ENCODE assay signal across 8 cellular contexts in the genomic region with DNA sequence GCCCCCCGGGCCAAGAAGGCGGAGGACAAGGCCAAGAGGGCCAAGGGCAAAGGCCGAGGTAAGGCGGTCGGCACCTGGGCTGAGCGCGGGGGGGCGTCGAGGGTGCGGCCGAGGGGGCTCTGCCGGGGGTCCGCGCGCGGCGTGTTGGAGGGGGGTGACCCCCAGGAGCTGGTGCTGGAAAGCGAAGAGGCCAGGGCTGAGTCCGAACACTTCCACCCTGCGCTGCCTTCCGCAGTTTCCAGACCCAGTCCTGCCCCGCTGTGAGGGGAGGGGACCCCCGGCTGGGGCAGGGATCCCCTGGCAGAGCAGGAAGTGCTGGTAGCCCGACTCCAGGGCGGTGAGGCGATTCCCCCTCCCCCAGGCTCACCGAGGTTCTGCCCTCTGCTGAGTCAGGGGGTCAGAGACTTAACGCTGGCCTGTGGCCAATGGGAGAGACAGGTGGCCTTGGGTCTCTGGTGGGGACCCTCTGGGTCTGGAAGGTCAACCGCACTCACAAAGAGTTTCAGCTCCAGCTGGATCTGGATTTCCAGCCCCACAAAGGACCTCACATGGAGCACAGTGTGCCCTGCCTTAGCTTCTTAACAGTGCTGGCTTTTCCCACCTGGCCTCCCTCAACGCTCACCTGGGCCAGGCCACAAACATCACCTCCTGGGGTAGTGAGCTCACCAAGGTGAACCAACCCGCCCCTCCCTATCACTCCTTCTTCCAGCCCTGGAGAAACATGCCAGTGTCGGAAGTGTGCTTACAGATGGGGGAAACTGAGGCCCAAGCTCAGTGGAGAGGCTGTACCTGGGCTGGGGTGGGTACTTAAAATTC. TPM values are rescaled to one million over a fixed set of nuclear protein-coding genes. Genes with fewer than 3 reads are reported as not detected.
A peak's percentile ranks its signal among the peaks of the same experiment; 100 is the strongest.
DNase-seq lines count a peak whose midpoint lies in the region; ATAC-seq and TF ChIP-seq lines count a peak whose summit lies in the region.

No MANE protein-coding gene starts in this region.

- 8 to 9% methylated on average over 24 to 28 of the region's 32 CpGs for WGBS in mesodermal cell (ENCODE audit: insufficient coverage in 2 of 2), 2 experiments

- H3K4me3 Mint-ChIP-seq in IgD-negative memory B cell: peak overlapping the region in 3 of 4 donors; percentile 8 to 83 (median 44)

- CTCF ChIA-PET in AG04449 (lab: Yijun Ruan, JAX): interaction anchor here (0.5 to 1.7 kb wide), 11 partner anchors 11 to 426 kb away, joined by 3 to 11 read pairs (median 3); no protein-coding TSS in a partner anchor

- peaks cover 1% of the 10 kb centered on the region for H3K36me3 Mint-ChIP-seq in IgD-negative memory B cell

- H3K4me1 Mint-ChIP-seq in IgD-negative memory B cell: no peaks in the 10 kb centered on the region

- no peak overlapping the region for H3K27ac Mint-ChIP-seq in IgD-negative memory B cell

- TF ChIP-seq CTCF in AG04449 (IDR thresholded peaks at IDR 0.05; ENCODE audit: insufficient read depth, low read length, missing control alignments) (no peak), coronary artery (IDR thresholded peaks at IDR 0.05) (no peak)

- no peaks in the 10 kb centered on the region for H3K36me3 ChIP-seq in mesodermal cell (ENCODE audit: control insufficient read depth, insufficient read depth, low read length)

- H3K27ac ChIP-seq in coronary artery (peak overlapping the region; percentile 77), mesodermal cell (ENCODE audit: low read depth, low read length, severe bottlenecking) (no peak overlapping the region)

- H3K27me3 Mint-ChIP-seq in IgD-negative memory B cell: peaks cover 12% of the 10 kb centered on the region

- H3K9me3 ChIP-seq in mesodermal cell (ENCODE audit: control insufficient read depth, low read length): no peaks in the 10 kb centered on the region

- DNase-seq in AG04449 (ENCODE audit: low read depth, low spot score) (no peak), coronary artery (ENCODE audit: low spot score) (no peak), DMS 273 (lab: John Stamatoyannopoulos, UW; ENCODE audit: unreplicated experiment) (no peak), NCI-H82 treated with DMSO at 0.1 percent for 48 hours (lab: John Stamatoyannopoulos, UW; ENCODE audit: unreplicated experiment) (no peak), NCI-H446 treated with DMSO at 0.1 percent for 48 hours (lab: John Stamatoyannopoulos, UW) (no peak)

- no peak for ATAC-seq in HG02840 (IDR thresholded peaks at IDR 0.05; ENCODE audit: low FRiP score, unreplicated experiment)

- no peaks in the 10 kb centered on the region for H3K9me3 Mint-ChIP-seq in IgD-negative memory B cell

- POLR2A ChIA-PET in AG04449 (lab: Yijun Ruan, JAX): interaction anchor here (0.8 to 1.4 kb wide), 3 partner anchors 17 to 47 kb away, joined by 3 to 4 read pairs (median 3); a partner anchor contains a TSS

- peaks cover 4% of the 10 kb centered on the region for H3K4me1 ChIP-seq in mesodermal cell (ENCODE audit: control insufficient read depth, insufficient read depth, low read length, poor library complexity, severe bottlenecking)

- H3K4me3 ChIP-seq in AG04449 (ENCODE audit: low read depth, low read length) (peak overlapping the region; percentile 74), coronary artery (peak overlapping the region; percentile 91), mesodermal cell (ENCODE audit: extremely low read depth, insufficient read depth, low read length, poor library complexity, severe bottlenecking) (peak overlapping the region; percentile 51)

RNA-seq across cellular contexts. Expression of a gene that starts 39.8 kb away (rescaled TPM):
- not detected for polyA plus RNA-seq in IgD-negative memory B cell
- polyA plus RNA-seq in mesodermal cell (2013, experiment 1 of 2): 1.0 TPM
- 0.96 TPM for polyA plus RNA-seq in mesodermal cell (2013, experiment 2 of 2)
